21 cellular contexts compared by ENCODE assay signal in the genomic region with DNA sequence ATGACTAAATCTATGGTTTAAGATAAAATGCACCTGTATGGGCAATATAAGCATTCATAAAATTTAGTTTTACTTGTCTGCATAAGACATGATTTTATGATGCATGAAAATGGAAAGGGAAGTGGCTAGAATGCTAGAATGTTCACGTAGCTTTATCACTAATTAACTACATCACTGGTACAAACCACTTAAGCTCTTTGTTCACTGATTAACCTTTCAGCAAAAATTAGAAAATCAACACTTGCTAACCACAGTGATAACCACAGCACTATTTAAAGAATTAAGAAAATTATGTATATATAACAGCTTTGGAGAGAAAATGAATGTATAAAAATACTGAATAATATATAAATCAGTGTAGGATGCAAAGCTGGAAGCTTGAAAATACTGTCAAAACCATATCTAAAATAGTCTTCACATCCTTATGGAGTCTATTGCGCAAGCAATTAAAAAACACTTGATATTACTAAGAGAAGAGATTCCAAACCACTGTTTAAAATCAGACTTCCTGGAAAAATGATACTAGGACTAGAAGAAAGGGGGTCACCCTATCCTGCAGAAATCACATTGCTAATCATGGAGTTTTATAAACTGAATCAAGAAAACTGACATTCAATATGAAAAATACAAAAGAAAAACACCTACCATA. TPM values are rescaled to one million over a fixed set of nuclear protein-coding genes. Genes with fewer than 3 reads are reported as not detected.
DNase-seq lines count a peak whose midpoint lies in the region; ATAC-seq and FAIRE-seq lines count a peak whose summit lies in the region.
"Had no signal": no experiment of that assay in that cellular context is flagged by ENCODE, and none has a peak within 500 bp of the region (broad histone marks: within the 10 kb centered on the region; RNA-seq: fewer than 3 reads in every experiment).

No MANE protein-coding gene starts in this region.

- H4K20me1 ChIP-seq in Karpas-422 (ENCODE audit: insufficient read depth, low read depth, low read length): no peaks in the 10 kb centered on the region

- ATAC-seq in GM18873 (IDR thresholded peaks at IDR 0.05; ENCODE audit: low FRiP score, unreplicated experiment) (peak; percentile 50), GM21447 (IDR thresholded peaks at IDR 0.05; ENCODE audit: unreplicated experiment) (peak; percentile 55), HG03378 (IDR thresholded peaks at IDR 0.05; ENCODE audit: unreplicated experiment) (peak; percentile 77), GM21515 (IDR thresholded peaks at IDR 0.05; ENCODE audit: unreplicated experiment) (no peak)
- ATAC-seq: foreskin keratinocyte, T-cell had no signal

- H3K4me1 ChIP-seq in Karpas-422 (ENCODE audit: low read length): no peaks in the 10 kb centered on the region
- H3K4me1 ChIP-seq: foreskin keratinocyte, right atrium auricular region had no signal

- no peaks in the 10 kb centered on the region for H3K9me2 ChIP-seq in Karpas-422 (replicated peaks; ENCODE audit: insufficient read depth, low read length)

- FAIRE-seq in HTR-8/SVneo (lab: Jason Lieb, UNC): no peak
- FAIRE-seq: bronchial epithelial cell, keratinocyte had no signal

- DNase-seq in kidney tubule cell (ENCODE audit: low spot score) (peak; percentile 9), HTR-8/SVneo (ENCODE audit: insufficient read length, low spot score) (no peak), Karpas-422 (no peak)
- DNase-seq: activated CD4-positive, alpha-beta T cell treated with anti-CD3 and anti-CD28 coated beads, Interleukin-2, amount 10 ng/mL, durations not matched to agents 24 days and 14 days; activated effector memory CD4-positive, alpha-beta T cell treated with Interleukin-2 at 50 U/mL for 16 hours; DND-41; foreskin keratinocyte; H7; hippocampal formation; mammary epithelial cell; NCI-H1417 treated with DMSO at 0.1 percent for 48 hours; nucleus accumbens; Right ventricle myocardium superior; T-cell had no signal

- H3K27ac ChIP-seq in Karpas-422 (ENCODE audit: low read length): no peak overlapping the region
- H3K27ac ChIP-seq: foreskin keratinocyte, right atrium auricular region had no signal

- H2AFZ ChIP-seq in Karpas-422 (ENCODE audit: low read length): no peak overlapping the region

- H3K4me2 ChIP-seq in Karpas-422 (ENCODE audit: low read depth, low read length, poor library complexity, severe bottlenecking): no peak overlapping the region

- H3K27me3 ChIP-seq in Karpas-422 (ENCODE audit: low read length): no peaks in the 10 kb centered on the region
- H3K27me3 ChIP-seq: foreskin keratinocyte, right atrium auricular region had no signal

- no peak overlapping the region for H3K9ac ChIP-seq in Karpas-422 (ENCODE audit: low read length)

- H3K79me2 ChIP-seq in Karpas-422 (ENCODE audit: low read length): no peaks in the 10 kb centered on the region

- no peaks in the 10 kb centered on the region for H3K9me3 ChIP-seq in Karpas-422 (ENCODE audit: low read length)
- H3K9me3 ChIP-seq: right atrium auricular region had no signal

- H3K36me3 ChIP-seq in Karpas-422 (ENCODE audit: insufficient read depth, low read length): no peaks in the 10 kb centered on the region
- H3K36me3 ChIP-seq: right atrium auricular region had no signal

- no peak overlapping the region for H3K4me3 ChIP-seq in Karpas-422 (ENCODE audit: low read length)
- H3K4me3 ChIP-seq: right atrium auricular region had no signal

RNA-seq across cellular contexts. Expression of a gene that starts 51.9 kb away (rescaled TPM):
- not detected in 2 replicates for total RNA-seq in Karpas-422 (2014; rRNA removed; shearing (Covaris generic); ENCODE audit: low replicate concordance)
- total RNA-seq: activated CD4-positive, alpha-beta T cell treated with anti-CD3 and anti-CD28 coated beads, Interleukin-2, amount 10 ng/mL, durations not matched to agents 24 days and 14 days had no signal
